18 cellular contexts compared by ENCODE assay signal in the genomic region with DNA sequence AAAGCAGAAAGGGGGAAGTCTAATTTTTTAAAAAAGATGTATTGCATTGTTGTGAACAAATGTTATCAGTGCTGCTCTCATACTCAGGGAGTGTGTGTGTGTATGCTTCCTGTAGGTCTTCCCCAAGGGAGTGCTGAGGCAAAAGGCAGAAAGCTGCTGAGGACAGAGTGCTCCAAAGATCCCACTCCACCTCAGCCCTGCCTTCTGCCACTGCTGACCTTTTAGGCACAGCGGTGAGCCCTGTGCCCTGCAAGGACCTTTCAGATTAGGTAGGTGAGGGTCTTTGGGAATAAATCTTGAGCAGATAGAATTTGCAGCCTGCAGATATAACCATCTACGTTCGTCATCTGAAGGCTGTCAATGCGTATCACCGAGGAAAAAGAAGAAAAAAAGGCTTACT.
DNase-seq lines count a peak whose midpoint lies in the region; ATAC-seq and TF ChIP-seq lines count a peak whose summit lies in the region.
"Had no signal": no experiment of that assay in that cellular context is flagged by ENCODE, and none has a peak within 500 bp of the region (broad histone marks: within the 10 kb centered on the region; RNA-seq: fewer than 3 reads in every experiment).

No MANE protein-coding gene starts in this region.

- H3K9ac ChIP-seq in BLaER1 (peak overlapping the region; percentile 34; the same call in 1 of the 2 replicates), HUES6 (ENCODE audit: low read length) (peak overlapping the region; percentile 68), endodermal cell (ENCODE audit: extremely low read depth, low read length, poor library complexity, severe bottlenecking) (no peak overlapping the region)
- H3K9ac ChIP-seq: GM23248 had no signal

- no peak overlapping the region for H3K4me3 ChIP-seq in BLaER1
- peak overlapping the region; percentile 35 for H3K4me3 ChIP-seq in HUES6 (ENCODE audit: low read depth, low read length)
- H3K4me3 ChIP-seq in endodermal cell (ENCODE audit: low read length) = no peak overlapping the region
- H3K4me3 ChIP-seq in mesodermal cell (ENCODE audit: extremely low read depth, insufficient read depth, low read length, poor library complexity, severe bottlenecking) = no peak overlapping the region
- H3K4me3 ChIP-seq: A549, GM23248, PC-9 had no signal

- no peaks in the 10 kb centered on the region for H3K27me3 ChIP-seq in BLaER1
- H3K27me3 ChIP-seq in HUES6 (ENCODE audit: control insufficient read depth, insufficient read depth, low read length) = no peaks in the 10 kb centered on the region
- H3K27me3 ChIP-seq in endodermal cell (ENCODE audit: control insufficient read depth, insufficient read depth, low read length, poor library complexity, severe bottlenecking) = no peaks in the 10 kb centered on the region

- no peaks in the 10 kb centered on the region for H3K36me3 Mint-ChIP-seq in endodermal cell (ENCODE audit: low read depth)
- no peaks in the 10 kb centered on the region for H3K36me3 Mint-ChIP-seq in stimulated activated memory B cell treated with anti-CD40 and anti-IgM and Interleukin-4, amounts not matched to agents 10 μg/mL and 1 μg/mL and 100 μg/mL, for 72 hours
- H3K36me3 Mint-ChIP-seq: CD4-positive, CD25-positive, alpha-beta regulatory T cell; IgD-negative memory B cell had no signal

- H3K9me3 Mint-ChIP-seq in endodermal cell = no peaks in the 10 kb centered on the region
- no peaks in the 10 kb centered on the region for H3K9me3 Mint-ChIP-seq in stimulated activated memory B cell treated with anti-CD40 and anti-IgM and Interleukin-4, amounts not matched to agents 10 μg/mL and 1 μg/mL and 100 μg/mL, for 72 hours
- H3K9me3 Mint-ChIP-seq: CD4-positive, CD25-positive, alpha-beta regulatory T cell had no signal

- H3K36me3 ChIP-seq in BLaER1 (no peaks in the 10 kb centered on the region), HUES6 (ENCODE audit: control insufficient read depth, insufficient read depth, low read length) (no peaks in the 10 kb centered on the region), endodermal cell (ENCODE audit: control insufficient read depth, insufficient read depth, low read length) (no peaks in the 10 kb centered on the region), mesodermal cell (ENCODE audit: control insufficient read depth, insufficient read depth, low read length) (no peaks in the 10 kb centered on the region)

- 51 to 63% methylated on average over 4 to 5 of the region's 5 CpGs for WGBS in endodermal cell (ENCODE audit: insufficient coverage in 1 of 2, insufficient read length in 1 of 2), 2 experiments
- WGBS in mesodermal cell (ENCODE audit: insufficient coverage in 2 of 2), 2 experiments = 31 to 41% methylated on average over 4 of the region's 5 CpGs

- H3K4me1 ChIP-seq in BLaER1 = peaks cover 61% of the 10 kb centered on the region
- peaks cover 86% of the 10 kb centered on the region for H3K4me1 ChIP-seq in HUES6 (ENCODE audit: control insufficient read depth, insufficient read depth, low read length)
- peaks cover 3% of the 10 kb centered on the region for H3K4me1 ChIP-seq in endodermal cell (ENCODE audit: control insufficient read depth, insufficient read depth, low read length)
- peaks cover 28% of the 10 kb centered on the region for H3K4me1 ChIP-seq in mesodermal cell (ENCODE audit: control insufficient read depth, insufficient read depth, low read length, poor library complexity, severe bottlenecking)
- H3K4me1 ChIP-seq: A549 had no signal

- peaks cover 4% of the 10 kb centered on the region for H3K27me3 Mint-ChIP-seq in endodermal cell (ENCODE audit: insufficient read depth)
- H3K27me3 Mint-ChIP-seq in stimulated activated memory B cell treated with anti-CD40 and anti-IgM and Interleukin-4, amounts not matched to agents 10 μg/mL and 1 μg/mL and 100 μg/mL, for 72 hours = no peaks in the 10 kb centered on the region
- H3K27me3 Mint-ChIP-seq: CD4-positive, CD25-positive, alpha-beta regulatory T cell; IgD-negative memory B cell had no signal

- DNase-seq in endodermal cell (peak; percentile 65), A172 (ENCODE audit: low spot score) (no peak), RKO (ENCODE audit: low spot score) (no peak)
- DNase-seq: Calu3; CD4-positive, CD25-positive, alpha-beta regulatory T cell; DMS79; GDM1; NCI-H1436 treated with DMSO at 0.1 percent for 48 hours; NCI-H774 had no signal

- H3K9me3 ChIP-seq in BLaER1 = no peaks in the 10 kb centered on the region
- no peaks in the 10 kb centered on the region for H3K9me3 ChIP-seq in HUES6 (ENCODE audit: control insufficient read depth, insufficient read depth, low read depth, low read length)
- H3K9me3 ChIP-seq in endodermal cell (ENCODE audit: control insufficient read depth, low read length) = no peaks in the 10 kb centered on the region
- H3K9me3 ChIP-seq in mesodermal cell (ENCODE audit: control insufficient read depth, low read length) = no peaks in the 10 kb centered on the region
- H3K9me3 ChIP-seq: A549 had no signal

- H3K27ac ChIP-seq in BLaER1 = no peak overlapping the region
- H3K27ac ChIP-seq in HUES6 (ENCODE audit: low read depth, low read length) = peak overlapping the region; percentile 85
- peak overlapping the region; percentile 25 for H3K27ac ChIP-seq in endodermal cell (ENCODE audit: low read depth, low read length)
- H3K27ac ChIP-seq in mesodermal cell (ENCODE audit: low read depth, low read length, severe bottlenecking) = peak overlapping the region; percentile 30
- H3K27ac ChIP-seq: A549, GM23248, PC-9 had no signal

- H3K4me2 ChIP-seq in BLaER1 = peak overlapping the region; percentile 74
- H3K4me2 ChIP-seq: A549, PC-9 had no signal

- H3K27ac Mint-ChIP-seq in endodermal cell = peak overlapping the region; percentile 89
- no peak overlapping the region for H3K27ac Mint-ChIP-seq in stimulated activated memory B cell treated with anti-CD40 and anti-IgM and Interleukin-4, amounts not matched to agents 10 μg/mL and 1 μg/mL and 100 μg/mL, for 72 hours
- H3K27ac Mint-ChIP-seq: CD4-positive, CD25-positive, alpha-beta regulatory T cell; IgD-negative memory B cell had no signal

- TF ChIP-seq CTCF in endodermal cell (conservative IDR thresholded peaks at IDR 0.05) = no peak

- no peaks in the 10 kb centered on the region for H4K20me1 ChIP-seq in BLaER1

- H3K4me3 Mint-ChIP-seq in endodermal cell = no peak overlapping the region
- no peak overlapping the region for H3K4me3 Mint-ChIP-seq in stimulated activated memory B cell treated with anti-CD40 and anti-IgM and Interleukin-4, amounts not matched to agents 10 μg/mL and 1 μg/mL and 100 μg/mL, for 72 hours
- H3K4me3 Mint-ChIP-seq: CD4-positive, CD25-positive, alpha-beta regulatory T cell; IgD-negative memory B cell had no signal

- peaks cover 24% of the 10 kb centered on the region for H3K4me1 Mint-ChIP-seq in endodermal cell
- H3K4me1 Mint-ChIP-seq in stimulated activated memory B cell treated with anti-CD40 and anti-IgM and Interleukin-4, amounts not matched to agents 10 μg/mL and 1 μg/mL and 100 μg/mL, for 72 hours = no peaks in the 10 kb centered on the region
- H3K4me1 Mint-ChIP-seq: CD4-positive, CD25-positive, alpha-beta regulatory T cell; IgD-negative memory B cell had no signal

- no peak for ATAC-seq in stimulated activated memory B cell treated with anti-CD40 and anti-IgM and Interleukin-4, amounts not matched to agents 10 μg/mL and 1 μg/mL and 100 μg/mL, for 72 hours
- ATAC-seq in GM19324 (IDR thresholded peaks at IDR 0.05; ENCODE audit: low FRiP score, unreplicated experiment) = no peak
- ATAC-seq: A549 had no signal
